ENCODE assay signal across 12 cellular contexts in the genomic region with DNA sequence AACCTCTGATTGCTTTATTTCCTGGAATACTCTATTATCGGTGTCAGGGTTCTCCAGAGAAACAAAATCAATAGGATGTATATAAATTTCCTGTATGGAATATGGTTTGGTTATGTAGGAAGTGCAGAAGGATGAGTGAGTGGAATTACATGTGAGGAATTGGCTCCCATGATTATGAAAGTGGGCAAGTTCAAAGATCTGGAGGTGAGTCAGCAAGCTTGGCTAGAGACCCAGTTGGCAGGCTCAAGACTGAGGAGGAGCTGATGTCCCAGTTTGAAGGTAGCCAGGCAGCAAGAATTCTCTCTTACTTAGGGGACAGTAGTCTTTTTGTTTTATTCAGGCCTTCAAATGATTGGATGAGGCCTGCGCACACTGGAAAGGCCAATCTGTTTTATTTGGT. TPM values are rescaled to one million over a fixed set of nuclear protein-coding genes. Genes with fewer than 3 reads are reported as not detected.
DNase-seq lines count a peak whose midpoint lies in the region; ATAC-seq, FAIRE-seq and TF ChIP-seq lines count a peak whose summit lies in the region.
"Had no signal": no experiment of that assay in that cellular context is flagged by ENCODE, and none has a peak within 500 bp of the region (broad histone marks: within the 10 kb centered on the region; RNA-seq: fewer than 3 reads in every experiment).

No MANE protein-coding gene starts in this region.

- H3K79me2 ChIP-seq in HepG2 (ENCODE audit: insufficient read depth, low read length): no peaks in the 10 kb centered on the region

- no peak for TF ChIP-seq POLR2A in A549 (IDR thresholded peaks at IDR 0.05; ENCODE audit: low read length)
- TF ChIP-seq POLR2A in HepG2 (IDR thresholded peaks at IDR 0.05; ENCODE audit: insufficient read depth in 1 of 2, low read depth in 2 of 2, low read length in 2 of 2): no peak

- H3K4me1 ChIP-seq in A549 (peaks cover 52% of the 10 kb centered on the region), HepG2 (ENCODE audit: insufficient read depth, low read length) (peaks cover 26% of the 10 kb centered on the region)
- H3K4me1 ChIP-seq: BLaER1 had no signal

- CTCF ChIA-PET in A549 (lab: Yijun Ruan, JAX) (interaction anchor here (0.9 to 4.4 kb wide), 3 partner anchors 9 to 161 kb away, joined by 3 to 15 read pairs (median 12); no protein-coding TSS in a partner anchor), HepG2 (lab: Yijun Ruan, JAX; ENCODE audit: low intra/inter-chr PET ratio, low total read pairs) (no interaction called here)

- H3K9ac ChIP-seq in HepG2 (ENCODE audit: insufficient read depth, low read depth, low read length): no peak overlapping the region
- H3K9ac ChIP-seq: BLaER1 had no signal

- TF ChIP-seq EP300 in A549 (IDR thresholded peaks at IDR 0.05): no peak
- no peak for TF ChIP-seq EP300 in HepG2 (IDR thresholded peaks at IDR 0.05; ENCODE audit: low read depth in 2 of 2, low read length in 2 of 2)
- no peak for TF ChIP-seq EP300 in HepG2 (CRISPR knock-in tag; IDR thresholded peaks at IDR 0.05; ENCODE audit: borderline replicate concordance)

- no peak overlapping the region for H3K4me3 ChIP-seq in A549
- H3K4me3 ChIP-seq in brain microvascular endothelial cell (ENCODE audit: low read depth, low read length): no peak overlapping the region
- H3K4me3 ChIP-seq in HepG2 (replicated peaks in 1 of 3; ENCODE audit: insufficient read depth in 1 of 3, low read depth in 2 of 3, low read length in 3 of 3): no peak overlapping the region
- H3K4me3 ChIP-seq: BLaER1, SJSA1 had no signal

- no peaks in the 10 kb centered on the region for H4K20me1 ChIP-seq in HepG2 (ENCODE audit: insufficient read depth, low read length)
- H4K20me1 ChIP-seq: BLaER1 had no signal

- peak overlapping the region; percentile 58 for H3K4me2 ChIP-seq in A549
- H3K4me2 ChIP-seq in HepG2 (ENCODE audit: low read depth, low read length): no peak overlapping the region
- H3K4me2 ChIP-seq: BLaER1 had no signal

- peak in 1 of 2 experiments; percentile 65 for DNase-seq in A549 (ENCODE audit: low read depth in 1 of 2, low spot score in 1 of 2)
- peak; percentile 38 for DNase-seq in HT-29 (ENCODE audit: low spot score)
- peak; percentile 87 for DNase-seq in brain microvascular endothelial cell
- peak; percentile 66 for DNase-seq in HepG2 (ENCODE audit: low spot score)
- no peak for DNase-seq in SIG-M5 treated with dmso at 0.1 percent for 504 hours (lab: John Stamatoyannopoulos, UW; ENCODE audit: unreplicated experiment)
- DNase-seq in T-helper 2 cell: no peak
- DNase-seq in NCI-H2196 treated with DMSO at 0.1 percent for 48 hours (lab: John Stamatoyannopoulos, UW; ENCODE audit: unreplicated experiment): no peak
- DNase-seq: activated CD8-positive, alpha-beta T cell treated with anti-CD3 and anti-CD28 coated beads, Interleukin-2, amount 10 ng/mL, durations not matched to agents 7 days and 5 days; NCI-H146 had no signal

- POLR2A ChIA-PET in A549 (lab: Yijun Ruan, JAX): no interaction called here
- POLR2A ChIA-PET in HepG2 (lab: Yijun Ruan, JAX): interaction anchor here (0.7 kb wide), 1 partner anchor 111 kb away, joined by 4 read pairs; a partner anchor contains a TSS

- H3K27me3 ChIP-seq in brain microvascular endothelial cell (replicated peaks) (no peaks in the 10 kb centered on the region), HepG2 (ENCODE audit: control insufficient read depth in 1 of 2, insufficient read depth in 2 of 2, low read length in 2 of 2) (no peaks in the 10 kb centered on the region)
- H3K27me3 ChIP-seq: BLaER1, SJSA1 had no signal

- ATAC-seq in A549 (peak; percentile 73 to 81), HepG2 (peak; percentile 41; the same call in 1 of the 3 replicates), HG03354 (IDR thresholded peaks at IDR 0.05; ENCODE audit: poor library complexity, severe bottlenecking, unreplicated experiment) (no peak)
- ATAC-seq: activated CD8-positive, alpha-beta T cell treated with anti-CD3 and anti-CD28 coated beads, Interleukin-2, amount 10 ng/mL, durations not matched to agents 7 days and 5 days had no signal

- H3K36me3 ChIP-seq in brain microvascular endothelial cell (replicated peaks) (no peaks in the 10 kb centered on the region), HepG2 (replicated peaks in 1 of 2; ENCODE audit: control insufficient read depth in 1 of 2, insufficient read depth in 2 of 2, low read length in 2 of 2) (no peaks in the 10 kb centered on the region)
- H3K36me3 ChIP-seq: BLaER1, SJSA1 had no signal

- BruUV-seq in HepG2 (replicated peaks; lab: Mats Ljungman, UMichigan): no TSS peak

- H2AFZ ChIP-seq in HepG2 (ENCODE audit: low read length): no peak overlapping the region

- intact Hi-C loops in HepG2 (cut with micrococcal nuclease; ENCODE audit: unreplicated experiment): no loop called here

- in situ Hi-C loops in brain microvascular endothelial cell (cut with HindIII; ENCODE audit: low pct_ligation_motif_present, low sequenced_read_pairs): no loop called here
- in situ Hi-C loops in HepG2 (cut with HindIII; ENCODE audit: extremely low pct_ligation_motif_present, low pct_unique_long_range_greater_than_20kb): loop anchor here (10.0 kb wide), 1 partner anchor 107 kb away; a partner anchor contains a TSS

- TF ChIP-seq RAD21 in A549 (conservative IDR thresholded peaks at IDR 0.05 in 1 of 2, IDR thresholded peaks at IDR 0.05 in 1 of 2): no peak
- no peak for TF ChIP-seq RAD21 in HepG2 (CRISPR knock-in tag; IDR thresholded peaks at IDR 0.05)

- FAIRE-seq in A549 (lab: Jason Lieb, UNC) (no peak), HepG2 (lab: Jason Lieb, UNC) (no peak)

- TF ChIP-seq CTCF in A549 (IDR thresholded peaks at IDR 0.05): no peak
- no peak for TF ChIP-seq CTCF in brain microvascular endothelial cell (IDR thresholded peaks at IDR 0.05; ENCODE audit: low read depth, low read length, missing control alignments)
- TF ChIP-seq CTCF in HepG2 (CRISPR knock-in tag; IDR thresholded peaks at IDR 0.05): no peak

- H3K27ac ChIP-seq in A549 (peak overlapping the region; percentile 53 to 77; a peak in 5 of 6 replicates), brain microvascular endothelial cell (peak overlapping the region; percentile 51), HepG2 (ENCODE audit: extremely low read length, insufficient read depth, low read length) (no peak overlapping the region)
- H3K27ac ChIP-seq: BLaER1, SJSA1 had no signal

- H3K9me3 ChIP-seq in A549 (no peaks in the 10 kb centered on the region), HepG2 (ENCODE audit: low read length) (no peaks in the 10 kb centered on the region)
- H3K9me3 ChIP-seq: SJSA1 had no signal

- WGBS in A549 (ENCODE audit: missing lambda C conversion rate): 49% methylated on average over 2 of the region's 2 CpGs
- WGBS in HepG2 (ENCODE audit: low lambda C conversion rate): 37% methylated on average over 2 of the region's 2 CpGs

TF ChIP-seq in A549, 52 proteins besides CTCF, POLR2A, EP300 and RAD21 (continues in another document):
- TF ChIP-seq BHLHE40 (IDR thresholded peaks at IDR 0.05; ENCODE audit: low read depth, low read length): no peak
- TF ChIP-seq MAFK (IDR thresholded peaks at IDR 0.05; ENCODE audit: partially characterized antibody): peak; percentile 26
- no peak for TF ChIP-seq EHF (CRISPR knock-in tag; IDR thresholded peaks at IDR 0.05)

TF ChIP-seq in HepG2, 621 proteins besides CTCF, POLR2A, EP300 and RAD21:
- no peak for TF ChIP-seq ZNF652 (CRISPR knock-in tag; IDR thresholded peaks at IDR 0.05; ENCODE audit: borderline replicate concordance, low read depth)
- 0 out of 2 replicates have a peak, but pooled peaks have one; percentile 42 for TF ChIP-seq ZNF644 (CRISPR knock-in tag; IDR thresholded peaks at IDR 0.05; ENCODE audit: low read depth)
- TF ChIP-seq FOSL2 (CRISPR knock-in tag; IDR thresholded peaks at IDR 0.05): peak; percentile 89

RNA-seq across cellular contexts. Expression of a gene that starts 57.5 kb away (rescaled TPM):
- 4.7 and 5.7 TPM in 2 replicates for polyA plus RNA-seq in A549 (2011; rRNA removed)
- 1.6 and 2.0 TPM in 2 replicates for polyA plus RNA-seq in A549 (2012; cell fraction: cytosol; rRNA removed)
- 2.2 and 2.6 TPM in 2 replicates for polyA plus RNA-seq in A549 (2012; cell fraction: nucleus; rRNA removed)
- 2.5 to 3.6 TPM (median 2.9 TPM) in 3 replicates for polyA plus RNA-seq in A549 (2017; fragmentation: RNase III; extraction: RNeasy Plus Mini Kit Qiagen cat#74134 plus additional on column Dnase treatment)
- 3.9 and 6.0 TPM in 2 replicates for polyA minus RNA-seq in A549 (2011; rRNA and poly(A)+ RNA removed)
- 1.9 and 3.0 TPM in 2 replicates for total RNA-seq in HT-29 (2014; rRNA removed; shearing (Covaris generic))
- total RNA-seq in HepG2 (2016; rRNA removed; fragmentation: Illumina TruSeq; extraction: Trizol): 0.15 TPM in 1 of 2 replicates, not detected in the other
- not detected in 2 replicates for total RNA-seq in HepG2 (2016; cell fraction: cytosol; rRNA removed; fragmentation: Illumina TruSeq; extraction: Trizol; ENCODE audit: low read depth)
- 0.37 TPM in 1 of 2 replicates, not detected in the other for total RNA-seq in HepG2 (2016; cell fraction: insoluble cytoplasmic fraction; rRNA removed; fragmentation: Illumina TruSeq; extraction: Trizol)
- not detected in 2 replicates for total RNA-seq in HepG2 (2016; cell fraction: membrane; rRNA removed; fragmentation: Illumina TruSeq; extraction: Trizol)
- not detected in 2 replicates for total RNA-seq in HepG2 (2016; cell fraction: nucleus; rRNA removed; fragmentation: Illumina TruSeq; extraction: Trizol)
- polyA plus RNA-seq in HepG2 (2011; rRNA removed): 0.04 TPM in 1 of 2 replicates, not detected in the other
- 0.04 TPM in 1 of 2 replicates, not detected in the other for polyA plus RNA-seq in HepG2 (2011; cell fraction: cytosol; rRNA removed)
- not detected in 2 replicates for polyA plus RNA-seq in HepG2 (2011; cell fraction: nucleus; rRNA removed)
- not detected in 2 replicates for polyA plus RNA-seq in HepG2 (2012)
- polyA plus RNA-seq in HepG2 (2016; cell fraction: cytosol; fragmentation: Illumina TruSeq; extraction: Trizol; ENCODE audit: low read depth): 0.18 TPM in 1 of 2 replicates, not detected in the other
- not detected in 2 replicates for polyA plus RNA-seq in HepG2 (2016; cell fraction: insoluble cytoplasmic fraction; fragmentation: Illumina TruSeq; extraction: Trizol; ENCODE audit: low read depth)
- polyA plus RNA-seq in HepG2 (2016; cell fraction: membrane; fragmentation: Illumina TruSeq; extraction: Trizol; ENCODE audit: low read depth): 0.13 and 0.19 TPM in 2 replicates
- polyA plus RNA-seq in HepG2 (2016; cell fraction: nucleus; fragmentation: Illumina TruSeq; extraction: Trizol; ENCODE audit: insufficient read depth, low read depth): not detected in 2 replicates
- 5.5 TPM in 1 of 2 replicates, not detected in the other for polyA minus RNA-seq in HepG2 (2011; rRNA and poly(A)+ RNA removed; ENCODE audit: low replicate concordance)
- not detected in 2 replicates for polyA minus RNA-seq in HepG2 (2011; cell fraction: cytosol; rRNA and poly(A)+ RNA removed)
- polyA minus RNA-seq in HepG2 (2011; cell fraction: nucleus; rRNA and poly(A)+ RNA removed): not detected in 2 replicates

Comparison
In these comparisons a context has a peak if more than half of its experiments do, and no peak if none do; other contexts are left out.
1. DNase-seq: peak in HT-29 (single experiment), brain microvascular endothelial cell (single experiment) and HepG2 (single experiment); none in SIG-M5 treated with dmso at 0.1 percent for 504 hours (single experiment), T-helper 2 cell (0 of 5) and NCI-H2196 treated with DMSO at 0.1 percent for 48 hours (single experiment).